Comparison of ENCODE assay signal across 22 cellular contexts in the genomic region with DNA sequence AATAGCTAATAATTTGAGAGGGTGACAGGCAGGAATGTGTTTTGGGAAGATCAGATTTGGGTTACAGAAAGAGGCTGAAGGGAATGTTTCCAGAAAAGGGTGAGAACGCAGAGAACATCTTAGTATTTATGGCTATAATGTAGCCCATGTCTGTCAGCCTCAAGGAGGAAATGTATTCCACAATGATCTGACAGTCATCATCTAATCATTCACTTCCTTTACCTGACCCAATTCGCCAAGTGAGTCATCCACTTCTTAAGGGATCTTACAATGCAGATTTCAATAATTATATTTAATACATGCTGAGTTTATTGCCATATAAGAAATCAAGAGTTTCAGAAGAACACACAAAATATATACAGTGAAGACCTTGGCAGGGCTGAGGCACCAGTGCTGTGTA. TPM values are rescaled to one million over a fixed set of nuclear protein-coding genes. Genes with fewer than 3 reads are reported as not detected.
DNase-seq lines count a peak whose midpoint lies in the region; ATAC-seq, FAIRE-seq and TF ChIP-seq lines count a peak whose summit lies in the region.
"Had no signal": no experiment of that assay in that cellular context is flagged by ENCODE, and none has a peak within 500 bp of the region (broad histone marks: within the 10 kb centered on the region; RNA-seq: fewer than 3 reads in every experiment).

No MANE protein-coding gene starts in this region.

- DNase-seq in GM03348 (ENCODE audit: low spot score) (peak; percentile 24), LHCN-M2 (ENCODE audit: low read depth) (peak; percentile 3), bronchial epithelial cell (ENCODE audit: low read depth) (peak; percentile 93), putamen (ENCODE audit: low spot score) (peak; percentile 55), DMS79 (lab: John Stamatoyannopoulos, UW) (no peak), GM23338 (ENCODE audit: low spot score) (no peak), vagina (ENCODE audit: extremely low spot score in 2 of 2) (no peak)
- DNase-seq: activated CD4-positive, alpha-beta T cell treated with anti-CD3 and anti-CD28 coated beads, Interleukin-2, amount 10 ng/mL, durations not matched to agents 7 days and 5 days; activated CD8-positive, alpha-beta memory T cell treated with anti-CD3 and anti-CD28 coated beads, Interleukin-2, amount 50 U/mL, for 48 hours; activated effector memory CD4-positive, alpha-beta T cell treated with anti-CD3 and anti-CD28 coated beads, Interleukin-2, amount 50 U/mL, for 16 hours; amygdala; MV-4-11; NCI-H187 treated with DMSO at 0.1 percent for 48 hours; NCI-H226; transverse colon had no signal

- FAIRE-seq in bronchial epithelial cell (lab: Jason Lieb, UNC), result no peak
- FAIRE-seq: G401.6, islet of Langerhans had no signal

- TF ChIP-seq CTCF in bronchial epithelial cell (IDR thresholded peaks at IDR 0.05; ENCODE audit: insufficient read depth, low read length, severe bottlenecking), result no peak
- TF ChIP-seq CTCF in GM23338 (conservative IDR thresholded peaks at IDR 0.05; ENCODE audit: low read depth in 2 of 2), result no peak
- no peak for TF ChIP-seq CTCF in vagina (IDR thresholded peaks at IDR 0.05)

- H3K9me3 ChIP-seq in vagina, result no peaks in the 10 kb centered on the region
- H3K9me3 ChIP-seq: HAP-1, transverse colon had no signal

- ATAC-seq in GM23338, result no peak

- H3K36me3 ChIP-seq in bronchial epithelial cell (ENCODE audit: control insufficient read depth, insufficient read depth, low read length) (peaks cover 2% of the 10 kb centered on the region), GM23338 (ENCODE audit: insufficient read depth) (peaks cover 19% of the 10 kb centered on the region; the same call in 1 of the 2 replicates), vagina (peaks cover 0 to 11% of the 10 kb centered on the region in 2 donors)
- H3K36me3 ChIP-seq: transverse colon had no signal

- H3K27ac ChIP-seq in GM23338 (ENCODE audit: low read depth), result no peak overlapping the region
- H3K27ac ChIP-seq in vagina, result no peak overlapping the region
- H3K27ac ChIP-seq: SK-N-MC, transverse colon had no signal

- peaks cover 65% of the 10 kb centered on the region for H3K36me3 Mint-ChIP-seq in GM23338 (ENCODE audit: low read depth)
- H3K36me3 Mint-ChIP-seq: memory B cell had no signal

- H3K27me3 ChIP-seq in bronchial epithelial cell (ENCODE audit: control insufficient read depth, insufficient read depth, low read length) (no peaks in the 10 kb centered on the region), GM23338 (ENCODE audit: insufficient read depth) (no peaks in the 10 kb centered on the region), vagina (no peaks in the 10 kb centered on the region)
- H3K27me3 ChIP-seq: transverse colon had no signal

- H3K9me3 Mint-ChIP-seq in GM23338, result no peaks in the 10 kb centered on the region
- H3K9me3 Mint-ChIP-seq: memory B cell; stimulated activated naive CD8-positive, alpha-beta T cell treated with anti-CD3 and anti-CD28 coated beads, Interleukin-15, Interleukin-2, amounts not matched to agents 100 ng/mL and 50 ng/mL, for 24 hours had no signal

- H3K4me3 ChIP-seq in bronchial epithelial cell (ENCODE audit: low read depth, low read length) (no peak overlapping the region), GM23338 (no peak overlapping the region), vagina (no peak overlapping the region)
- H3K4me3 ChIP-seq: HAP-1, SK-N-MC, transverse colon had no signal

- H3K4me3 Mint-ChIP-seq in GM23338, result no peak overlapping the region
- H3K4me3 Mint-ChIP-seq: activated CD4-positive, alpha-beta T cell treated with anti-CD3 and anti-CD28 coated beads, Interleukin-2, amount 10 ng/mL, durations not matched to agents 7 days and 5 days; B cell; memory B cell; stimulated activated naive CD8-positive, alpha-beta T cell treated with anti-CD3 and anti-CD28 coated beads, Interleukin-15, Interleukin-2, amounts not matched to agents 100 ng/mL and 50 ng/mL, for 24 hours had no signal

- H3K4me1 ChIP-seq in GM23338 (ENCODE audit: insufficient read depth) (peaks cover 7% of the 10 kb centered on the region), vagina (no peaks in the 10 kb centered on the region)
- H3K4me1 ChIP-seq: transverse colon had no signal

- no peak overlapping the region for H3K4me2 ChIP-seq in GM23338

- no peaks in the 10 kb centered on the region for H3K79me2 ChIP-seq in GM23338 (replicated peaks; ENCODE audit: insufficient read depth)

- no peak overlapping the region for H2AFZ ChIP-seq in GM23338

- H3K9me2 ChIP-seq in GM23338 (ENCODE audit: insufficient read depth), result no peaks in the 10 kb centered on the region

- H3K4me1 Mint-ChIP-seq in GM23338, result peaks cover 10% of the 10 kb centered on the region
- H3K4me1 Mint-ChIP-seq: memory B cell had no signal

- intact Hi-C loops in vagina (cut with DNase I), result no loop called here

- no peak for TF ChIP-seq POLR2A in vagina (IDR thresholded peaks at IDR 0.05)

- H3F3A ChIP-seq in GM23338 (replicated peaks; ENCODE audit: low read depth), result 0 out of 2 replicates have a peak, but pooled peaks cover 3% of the 10 kb centered on the region

- no peaks in the 10 kb centered on the region for H4K20me1 ChIP-seq in GM23338 (replicated peaks; ENCODE audit: insufficient read depth)

- no peak overlapping the region; the same call in 1 of the 2 replicates for H3K27ac Mint-ChIP-seq in GM23338
- H3K27ac Mint-ChIP-seq: activated CD4-positive, alpha-beta T cell treated with anti-CD3 and anti-CD28 coated beads, Interleukin-2, amount 10 ng/mL, durations not matched to agents 7 days and 5 days; B cell; memory B cell; stimulated activated naive CD8-positive, alpha-beta T cell treated with anti-CD3 and anti-CD28 coated beads, Interleukin-15, Interleukin-2, amounts not matched to agents 100 ng/mL and 50 ng/mL, for 24 hours had no signal

- peaks cover 8% of the 10 kb centered on the region for H3K27me3 Mint-ChIP-seq in GM23338 (ENCODE audit: insufficient read depth, low read depth, poor library complexity)
- H3K27me3 Mint-ChIP-seq: activated CD4-positive, alpha-beta T cell treated with anti-CD3 and anti-CD28 coated beads, Interleukin-2, amount 10 ng/mL, durations not matched to agents 7 days and 5 days; B cell; memory B cell; stimulated activated naive CD8-positive, alpha-beta T cell treated with anti-CD3 and anti-CD28 coated beads, Interleukin-15, Interleukin-2, amounts not matched to agents 100 ng/mL and 50 ng/mL, for 24 hours had no signal

TF ChIP-seq in GM23338, 12 proteins besides CTCF, POLR2A, EP300 and RAD21 (continues in another document):
- TF ChIP-seq EZH2phosphoT487 (IDR thresholded peaks at IDR 0.05; ENCODE audit: unreplicated experiment), result no peak
- no peak for TF ChIP-seq ZNF331 (CRISPR knock-in tag; IDR thresholded peaks at IDR 0.05; ENCODE audit: low read depth)
- no peak for TF ChIP-seq NANOG (IDR thresholded peaks at IDR 0.05; ENCODE audit: borderline replicate concordance)
- TF ChIP-seq STAT1 (IDR thresholded peaks at IDR 0.05; ENCODE audit: unreplicated experiment), result no peak

RNA-seq across cellular contexts. Expression of gene TRIM45, which starts 10.8 kb away (rescaled TPM):
- 1.9 and 2.6 TPM in 2 replicates for total RNA-seq in LHCN-M2 (2014; rRNA removed)
- polyA plus RNA-seq in LHCN-M2 (2012), result 1.5 TPM
- 2.6 and 2.9 TPM in 2 replicates for total RNA-seq in bronchial epithelial cell
- 11.6 and 15.0 TPM in 2 replicates for total RNA-seq in GM23338 (2014; rRNA removed; shearing (Covaris generic))
- polyA plus RNA-seq in GM23338 (2016; fragmentation: Nextera tagmentation; extraction: Ambion mirVana), result 7.9 and 8.8 TPM in 2 replicates
- total RNA-seq in vagina, result 5.6 TPM

RNA-seq across cellular contexts. Expression of gene TTF2, which starts 50.6 kb away (rescaled TPM):
- total RNA-seq in LHCN-M2 (2014; rRNA removed) (22.8 and 26.2 TPM in 2 replicates), bronchial epithelial cell (10.8 and 11.6 TPM in 2 replicates), vagina (7.6 TPM)
- polyA plus RNA-seq in LHCN-M2 (2012), result 9.2 TPM
- total RNA-seq in GM23338 (2014; rRNA removed; shearing (Covaris generic)), result 57.5 and 85.4 TPM in 2 replicates
- 81.1 and 84.7 TPM in 2 replicates for polyA plus RNA-seq in GM23338 (2016; fragmentation: Nextera tagmentation; extraction: Ambion mirVana)

Comparison
In these comparisons a context has a peak if more than half of its experiments do, and no peak if none do; other contexts are left out.
1. DNase-seq: peak in GM03348 (single experiment), LHCN-M2 (single experiment), bronchial epithelial cell (single experiment) and putamen (single experiment); none in DMS79 (single experiment), GM23338 (single experiment) and vagina (0 of 2).